Comparison of ENCODE assay signal across 18 cellular contexts in genomic region chr11:112582366-112582765, GRCh38.
DNase-seq lines count a peak whose midpoint lies in the region; ATAC-seq and TF ChIP-seq lines count a peak whose summit lies in the region.
"Had no signal": no experiment of that assay in that cellular context is flagged by ENCODE, and none has a peak within 500 bp of the region (broad histone marks: within the 10 kb centered on the region; RNA-seq: fewer than 3 reads in every experiment).

No MANE protein-coding gene starts in this region.

- H3K9me3 ChIP-seq in psoas muscle: no peaks in the 10 kb centered on the region
- H3K9me3 ChIP-seq in right lobe of liver: no peaks in the 10 kb centered on the region
- H3K9me3 ChIP-seq: BLaER1 treated with 17β-estradiol and CSF1 and Interleukin-3, amounts not matched to agents 10 nM and 100 nM; SJSA1 had no signal

- intact Hi-C loops in psoas muscle (cut with DNase I) (loop anchor here in 1 of 2 donors (10.0 kb wide), 1 partner anchor 382 kb away; the partner anchor contains the start of gene NCAM1), right lobe of liver (cut with DNase I) (no loop called here)

- no peaks in the 10 kb centered on the region for H3K27me3 ChIP-seq in psoas muscle (ENCODE audit: insufficient read depth in 3 of 3, low read length in 2 of 3)
- no peaks in the 10 kb centered on the region for H3K27me3 ChIP-seq in right lobe of liver
- H3K27me3 ChIP-seq: BLaER1 treated with 17β-estradiol and CSF1 and Interleukin-3, amounts not matched to agents 10 nM and 100 nM; SJSA1 had no signal

- H3K36me3 ChIP-seq in psoas muscle (ENCODE audit: insufficient read depth in 1 of 2, low read depth in 1 of 2) (no peaks in the 10 kb centered on the region), right lobe of liver (no peaks in the 10 kb centered on the region)
- H3K36me3 ChIP-seq: BLaER1 treated with 17β-estradiol and CSF1 and Interleukin-3, amounts not matched to agents 10 nM and 100 nM; SJSA1 had no signal

- H3K4me3 ChIP-seq in psoas muscle (no peak overlapping the region), right lobe of liver (no peak overlapping the region)
- H3K4me3 ChIP-seq: BLaER1 treated with 17β-estradiol and CSF1 and Interleukin-3, amounts not matched to agents 10 nM and 100 nM; K562; SJSA1 had no signal

- peak overlapping the region; percentile 1 for H3K27ac ChIP-seq in psoas muscle
- H3K27ac ChIP-seq in right lobe of liver: no peak overlapping the region
- H3K27ac ChIP-seq: BLaER1 treated with 17β-estradiol and CSF1 and Interleukin-3, amounts not matched to agents 10 nM and 100 nM; RWPE1; SJSA1 had no signal

- no peak for TF ChIP-seq POLR2A in right lobe of liver (IDR thresholded peaks at IDR 0.05)

- DNase-seq in COLO829 (ENCODE audit: low spot score) (peak; percentile 28), NCI-H69 (lab: John Stamatoyannopoulos, UW) (peak; percentile 36), foreskin melanocyte (peak; percentile 78), psoas muscle (no peak), NCI-H2107 (lab: John Stamatoyannopoulos, UW) (no peak), DMS79 treated with DMSO at 0.1 percent for 48 hours (lab: John Stamatoyannopoulos, UW) (no peak), right lobe of liver (no peak)
- DNase-seq: CD8-positive, alpha-beta memory T cell; DMS79; MV-4-11; NCI-H1694 treated with DMSO at 0.1 percent for 48 hours; NCI-H510A; NCI-H774; PC-3 had no signal

- H3K4me1 ChIP-seq in psoas muscle (peaks cover 9% of the 10 kb centered on the region), right lobe of liver (no peaks in the 10 kb centered on the region)
- H3K4me1 ChIP-seq: SJSA1 had no signal

- TF ChIP-seq CTCF in psoas muscle (IDR thresholded peaks at IDR 0.05) (no peak), right lobe of liver (IDR thresholded peaks at IDR 0.05) (no peak)

- ATAC-seq in psoas muscle: no peak
- ATAC-seq in right lobe of liver: no peak
- ATAC-seq: K562, PC-3 had no signal

Comparison
In these comparisons a context has a peak if more than half of its experiments do, and no peak if none do; other contexts are left out.
1. DNase-seq: peak in COLO829 (single experiment), NCI-H69 (single experiment) and foreskin melanocyte (single experiment); none in psoas muscle (0 of 2), NCI-H2107 (single experiment), DMS79 treated with DMSO at 0.1 percent for 48 hours (single experiment) and right lobe of liver (0 of 3).